8 cellular contexts compared by ENCODE assay signal in the genomic region with DNA sequence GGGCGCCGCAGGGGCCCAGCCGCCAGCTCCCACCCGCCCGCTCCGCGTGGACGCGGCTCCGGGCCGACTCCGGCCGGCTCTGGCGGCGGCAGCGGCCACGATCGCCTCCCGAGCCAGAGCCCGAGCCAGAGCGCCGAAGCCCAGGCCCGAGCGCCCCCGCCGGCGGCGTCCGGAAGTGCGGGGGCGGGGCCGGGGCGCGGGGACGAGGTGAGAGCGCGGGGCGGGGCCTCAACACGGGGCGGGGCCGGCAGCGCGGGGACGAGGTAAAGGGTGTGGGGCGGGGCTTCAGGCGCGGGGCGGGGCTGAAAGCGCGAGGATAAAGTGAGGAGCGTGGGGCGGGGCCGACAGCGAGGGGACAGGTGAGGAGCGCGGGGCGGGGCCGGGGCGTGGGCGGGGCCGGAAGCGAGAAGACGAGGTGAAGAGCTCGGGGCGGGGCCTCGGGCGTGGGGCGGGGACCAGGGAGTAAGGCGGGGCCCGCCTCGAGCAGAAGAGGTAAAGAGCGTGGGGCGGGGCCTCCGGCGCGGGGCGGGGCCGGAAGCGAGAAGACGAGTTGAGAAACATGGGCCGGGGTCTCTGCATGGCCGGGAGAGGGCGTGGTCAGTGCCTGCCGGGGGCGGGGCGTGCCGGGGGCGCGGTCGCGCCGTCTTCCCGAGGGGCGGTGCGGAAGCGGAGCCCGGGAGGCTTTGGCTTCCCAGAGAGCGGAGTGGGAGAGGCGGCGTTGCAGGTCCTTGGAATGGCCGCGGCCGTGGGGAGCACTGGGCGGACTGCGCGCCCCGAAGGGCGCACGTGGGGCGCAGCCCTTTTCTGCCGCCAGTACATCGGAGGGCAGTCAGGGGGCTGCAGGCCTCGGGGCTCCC. TPM values are rescaled to one million over a fixed set of nuclear protein-coding genes. Genes with fewer than 3 reads are reported as not detected.
DNase-seq lines count a peak whose midpoint lies in the region; TF ChIP-seq lines count a peak whose summit lies in the region.

A gene with protein sequence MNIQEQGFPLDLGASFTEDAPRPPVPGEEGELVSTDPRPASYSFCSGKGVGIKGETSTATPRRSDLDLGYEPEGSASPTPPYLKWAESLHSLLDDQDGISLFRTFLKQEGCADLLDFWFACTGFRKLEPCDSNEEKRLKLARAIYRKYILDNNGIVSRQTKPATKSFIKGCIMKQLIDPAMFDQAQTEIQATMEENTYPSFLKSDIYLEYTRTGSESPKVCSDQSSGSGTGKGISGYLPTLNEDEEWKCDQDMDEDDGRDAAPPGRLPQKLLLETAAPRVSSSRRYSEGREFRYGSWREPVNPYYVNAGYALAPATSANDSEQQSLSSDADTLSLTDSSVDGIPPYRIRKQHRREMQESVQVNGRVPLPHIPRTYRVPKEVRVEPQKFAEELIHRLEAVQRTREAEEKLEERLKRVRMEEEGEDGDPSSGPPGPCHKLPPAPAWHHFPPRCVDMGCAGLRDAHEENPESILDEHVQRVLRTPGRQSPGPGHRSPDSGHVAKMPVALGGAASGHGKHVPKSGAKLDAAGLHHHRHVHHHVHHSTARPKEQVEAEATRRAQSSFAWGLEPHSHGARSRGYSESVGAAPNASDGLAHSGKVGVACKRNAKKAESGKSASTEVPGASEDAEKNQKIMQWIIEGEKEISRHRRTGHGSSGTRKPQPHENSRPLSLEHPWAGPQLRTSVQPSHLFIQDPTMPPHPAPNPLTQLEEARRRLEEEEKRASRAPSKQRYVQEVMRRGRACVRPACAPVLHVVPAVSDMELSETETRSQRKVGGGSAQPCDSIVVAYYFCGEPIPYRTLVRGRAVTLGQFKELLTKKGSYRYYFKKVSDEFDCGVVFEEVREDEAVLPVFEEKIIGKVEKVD (minus strand): TSS at position 177 of the 857 bp plus-strand sequence. CDS start 5,698 bp downstream, outside the sequence.

- DNase-seq in Daoy (ENCODE audit: low read depth), result peak; percentile 95
- DNase-seq in H4 (ENCODE audit: low spot score), result peak; percentile 80
- peak; percentile 98 for DNase-seq in MM.1S
- DNase-seq in SHP77 treated with DMSO at 0.1 percent for 48 hours (lab: John Stamatoyannopoulos, UW), result peak; percentile 97
- DNase-seq in activated effector memory CD4-positive, alpha-beta T cell treated with anti-CD3 and anti-CD28 coated beads, Interleukin-2, amount 50 U/mL, for 16 hours, result peak; percentile 100
- DNase-seq in fibroblast of the conjunctiva (ENCODE audit: low read depth), result peak; percentile 78
- peak; percentile 100 for DNase-seq in nephron progenitor cell

- H2AFZ ChIP-seq in MM.1S (ENCODE audit: low read length), result peak within 1 kb of the TSS; percentile 48; the same call in 1 of the 2 replicates

- H3F3A ChIP-seq in MM.1S (ENCODE audit: insufficient read depth, low read length), result no peaks in the 10 kb centered on the region

- TF ChIP-seq CTCF in MM.1S (IDR thresholded peaks at IDR 0.05; ENCODE audit: low read length) (peak; percentile 21), nephron progenitor cell (IDR thresholded peaks at IDR 0.05) (no peak)

- H3K9ac ChIP-seq in MM.1S (ENCODE audit: low read length), result peak within 1 kb of the TSS; percentile 74

- H3K9me2 ChIP-seq in MM.1S (replicated peaks; ENCODE audit: insufficient read depth, low read length), result no peaks in the 10 kb centered on the region

- peaks cover 50% of the 10 kb centered on the region for H3K4me1 Mint-ChIP-seq in nephron progenitor cell
- H3K4me1 Mint-ChIP-seq in stimulated activated naive CD8-positive, alpha-beta T cell treated with anti-CD3 and anti-CD28 coated beads, Interleukin-15, Interleukin-2, amounts not matched to agents 100 ng/mL and 50 ng/mL, for 24 hours (ENCODE audit: low read depth), result peaks cover 55% of the 10 kb centered on the region

- H3K27me3 ChIP-seq in MM.1S (replicated peaks; ENCODE audit: insufficient read depth, low read length), result no peaks in the 10 kb centered on the region; the same call in 1 of the 2 replicates

- 0 out of 2 replicates have a peak, but pooled peaks cover 4% of the 10 kb centered on the region for H3K36me3 ChIP-seq in MM.1S (replicated peaks; ENCODE audit: insufficient read depth, low read length)

- H3K27me3 Mint-ChIP-seq in nephron progenitor cell (ENCODE audit: low read depth, poor library complexity), result peaks cover 8% of the 10 kb centered on the region
- no peaks in the 10 kb centered on the region for H3K27me3 Mint-ChIP-seq in stimulated activated naive CD8-positive, alpha-beta T cell treated with anti-CD3 and anti-CD28 coated beads, Interleukin-15, Interleukin-2, amounts not matched to agents 100 ng/mL and 50 ng/mL, for 24 hours

- peak within 1 kb of the TSS; percentile 75 for H3K4me3 ChIP-seq in MM.1S (ENCODE audit: low read length)

- H3K79me2 ChIP-seq in MM.1S (ENCODE audit: low read length), result peaks cover 40% of the 10 kb centered on the region

- no peaks in the 10 kb centered on the region for H3K9me3 Mint-ChIP-seq in nephron progenitor cell
- H3K9me3 Mint-ChIP-seq in stimulated activated naive CD8-positive, alpha-beta T cell treated with anti-CD3 and anti-CD28 coated beads, Interleukin-15, Interleukin-2, amounts not matched to agents 100 ng/mL and 50 ng/mL, for 24 hours, result no peaks in the 10 kb centered on the region

- peak within 1 kb of the TSS; percentile 89 for H3K4me3 Mint-ChIP-seq in nephron progenitor cell
- H3K4me3 Mint-ChIP-seq in stimulated activated naive CD8-positive, alpha-beta T cell treated with anti-CD3 and anti-CD28 coated beads, Interleukin-15, Interleukin-2, amounts not matched to agents 100 ng/mL and 50 ng/mL, for 24 hours, result peak within 1 kb of the TSS; percentile 85

- no peaks in the 10 kb centered on the region; the same call in 1 of the 2 replicates for H3K4me1 ChIP-seq in MM.1S (ENCODE audit: low read length)

- no peaks in the 10 kb centered on the region for H4K20me1 ChIP-seq in MM.1S (ENCODE audit: insufficient read depth, low read length)

- H3K27ac Mint-ChIP-seq in nephron progenitor cell, result peak within 1 kb of the TSS; percentile 83
- peak within 1 kb of the TSS; percentile 84 for H3K27ac Mint-ChIP-seq in stimulated activated naive CD8-positive, alpha-beta T cell treated with anti-CD3 and anti-CD28 coated beads, Interleukin-15, Interleukin-2, amounts not matched to agents 100 ng/mL and 50 ng/mL, for 24 hours

- peak within 1 kb of the TSS; percentile 82 for H3K4me2 ChIP-seq in MM.1S (ENCODE audit: low read depth, low read length)

- peaks cover 6% of the 10 kb centered on the region for H3K36me3 Mint-ChIP-seq in nephron progenitor cell (ENCODE audit: low read depth)
- peaks cover 15% of the 10 kb centered on the region for H3K36me3 Mint-ChIP-seq in stimulated activated naive CD8-positive, alpha-beta T cell treated with anti-CD3 and anti-CD28 coated beads, Interleukin-15, Interleukin-2, amounts not matched to agents 100 ng/mL and 50 ng/mL, for 24 hours (ENCODE audit: low read depth)

- H3K27ac ChIP-seq in MM.1S (ENCODE audit: low read length), result no peak within 1 kb of the TSS

- no peaks in the 10 kb centered on the region for H3K9me3 ChIP-seq in MM.1S (replicated peaks; ENCODE audit: insufficient read depth, low read length)

RNA-seq across cellular contexts. Expression of the gene that starts here (rescaled TPM):
- 18.1 and 19.3 TPM in 2 replicates for total RNA-seq in Daoy (2014; rRNA removed; shearing (Covaris generic))
- 5.6 and 7.0 TPM in 2 replicates for total RNA-seq in H4 (2014; rRNA removed; shearing (Covaris generic))
